In the genomic region with DNA sequence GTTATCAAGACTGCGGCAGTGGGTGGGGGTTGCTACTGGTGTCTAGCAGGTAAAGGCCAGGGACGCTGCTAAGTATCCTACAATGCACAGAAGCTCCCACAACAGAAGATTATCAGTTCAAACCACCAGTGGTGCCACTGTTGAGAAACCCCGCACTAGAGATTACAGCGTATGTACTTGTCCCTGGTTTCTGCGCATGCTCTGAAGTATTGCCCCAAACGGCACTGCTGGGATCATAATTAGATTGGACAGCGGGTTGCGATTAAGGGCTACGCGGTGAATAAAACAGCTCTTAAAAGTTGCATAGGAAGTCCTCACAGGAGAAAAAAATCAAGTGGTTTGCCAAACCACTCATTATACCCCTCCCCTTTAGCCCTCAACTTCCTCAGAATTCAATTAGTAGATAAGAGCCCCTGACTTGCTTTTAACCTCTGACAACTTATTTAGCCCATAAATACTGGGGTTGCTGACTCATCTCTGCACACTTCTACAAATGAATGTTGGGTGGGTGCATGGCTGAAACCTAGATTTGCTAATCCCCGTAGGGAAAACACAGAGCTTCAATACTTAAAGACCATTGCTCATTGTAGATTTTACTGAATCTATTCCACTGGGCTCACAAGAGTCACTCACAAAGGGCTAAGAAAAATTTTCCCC, we compare ENCODE assay signal across 8 cellular contexts.
DNase-seq lines count a peak whose midpoint lies in the region; ATAC-seq and TF ChIP-seq lines count a peak whose summit lies in the region.

No MANE protein-coding gene starts in this region.

- ATAC-seq in GM18499 (IDR thresholded peaks at IDR 0.05; ENCODE audit: insufficient read depth, unreplicated experiment) (peak; percentile 61), HG02678 (IDR thresholded peaks at IDR 0.05; ENCODE audit: unreplicated experiment) (peak; percentile 67)

- DNase-seq in NCI-H524 treated with DMSO at 0.1 percent for 48 hours (lab: John Stamatoyannopoulos, UW): peak; percentile 4
- DNase-seq in activated T-helper 2 cell treated with anti-CD3 and anti-CD28 coated beads, Interferon-gamma antibody, Interleukin-2, Interleukin-4, amounts not matched to agents 10 μg/mL and 5 μg/mL and 100 μg/mL, durations not matched to agents 14 hours and 24 hours and 36 hours (ENCODE audit: low spot score): peak; percentile 66
- no peak for DNase-seq in nephron progenitor cell
- no peak for DNase-seq in NCI-H2029 (lab: John Stamatoyannopoulos, UW)
- no peak for DNase-seq in transverse colon
- no peak for DNase-seq in stomach

- no peaks in the 10 kb centered on the region for H3K27me3 ChIP-seq in transverse colon
- H3K27me3 ChIP-seq in stomach: peaks cover 0 to 25% (median 0%) of the 10 kb centered on the region in 3 donors

- H3K4me1 ChIP-seq in transverse colon (peaks cover 0 to 11% (median 4%) of the 10 kb centered on the region in 4 donors), stomach (peaks cover 8 to 21% (median 15%) of the 10 kb centered on the region in 4 donors)

- H3K9me3 ChIP-seq in transverse colon: no peaks in the 10 kb centered on the region
- H3K9me3 ChIP-seq in stomach: no peaks in the 10 kb centered on the region

- H3K9me3 Mint-ChIP-seq in activated T-helper 2 cell treated with anti-CD3 and anti-CD28 coated beads, Interferon-gamma antibody, Interleukin-2, Interleukin-4, amounts not matched to agents 10 μg/mL and 5 μg/mL and 100 μg/mL, durations not matched to agents 14 hours and 24 hours and 36 hours: no peaks in the 10 kb centered on the region
- no peaks in the 10 kb centered on the region for H3K9me3 Mint-ChIP-seq in nephron progenitor cell

- H3K4me1 Mint-ChIP-seq in activated T-helper 2 cell treated with anti-CD3 and anti-CD28 coated beads, Interferon-gamma antibody, Interleukin-2, Interleukin-4, amounts not matched to agents 10 μg/mL and 5 μg/mL and 100 μg/mL, durations not matched to agents 14 hours and 24 hours and 36 hours (ENCODE audit: low read depth): peaks cover 51% of the 10 kb centered on the region
- peaks cover 33% of the 10 kb centered on the region for H3K4me1 Mint-ChIP-seq in nephron progenitor cell

- H3K36me3 ChIP-seq in transverse colon: no peaks in the 10 kb centered on the region
- no peaks in the 10 kb centered on the region for H3K36me3 ChIP-seq in stomach

- no peak for TF ChIP-seq EP300 in transverse colon (IDR thresholded peaks at IDR 0.05; ENCODE audit: low read depth)
- TF ChIP-seq EP300 in stomach (IDR thresholded peaks at IDR 0.05): no peak

- TF ChIP-seq CTCF in nephron progenitor cell (IDR thresholded peaks at IDR 0.05) (no peak), transverse colon (IDR thresholded peaks at IDR 0.05) (no peak), stomach (IDR thresholded peaks at IDR 0.05) (no peak)

- H3K4me3 Mint-ChIP-seq in activated T-helper 2 cell treated with anti-CD3 and anti-CD28 coated beads, Interferon-gamma antibody, Interleukin-2, Interleukin-4, amounts not matched to agents 10 μg/mL and 5 μg/mL and 100 μg/mL, durations not matched to agents 14 hours and 24 hours and 36 hours (ENCODE audit: low read depth): peak overlapping the region; percentile 49
- no peak overlapping the region for H3K4me3 Mint-ChIP-seq in nephron progenitor cell

- 29 to 53% methylated on average over 1 to 11 of the region's 11 CpGs for WGBS in transverse colon (ENCODE audit: low coverage in 1 of 2), 2 donors
- 13 to 35% (median 17%) methylated on average over 11 of the region's 11 CpGs for WGBS in stomach, 5 donors

- intact Hi-C loops in activated T-helper 2 cell treated with anti-CD3 and anti-CD28 coated beads, Interferon-gamma antibody, Interleukin-2, Interleukin-4, amounts not matched to agents 10 μg/mL and 5 μg/mL and 100 μg/mL, durations not matched to agents 14 hours and 24 hours and 36 hours (cut with micrococcal nuclease): loop anchor here (1.0 to 5.0 kb wide), 8 partner anchors 16 to 568 kb away; no protein-coding TSS in a partner anchor
- intact Hi-C loops in transverse colon (cut with DNase I; ENCODE audit: low total_unique reads): no loop called here
- intact Hi-C loops in stomach (cut with DNase I; ENCODE audit: low total_unique reads): no loop called here

- H3K4me3 ChIP-seq in transverse colon (no peak overlapping the region), stomach (peak overlapping the region in 1 of 4 donors; percentile 2)

- no peaks in the 10 kb centered on the region for H3K27me3 Mint-ChIP-seq in activated T-helper 2 cell treated with anti-CD3 and anti-CD28 coated beads, Interferon-gamma antibody, Interleukin-2, Interleukin-4, amounts not matched to agents 10 μg/mL and 5 μg/mL and 100 μg/mL, durations not matched to agents 14 hours and 24 hours and 36 hours (ENCODE audit: low read depth)
- no peaks in the 10 kb centered on the region for H3K27me3 Mint-ChIP-seq in nephron progenitor cell (ENCODE audit: low read depth, poor library complexity)

- peak overlapping the region; percentile 95 for H3K27ac Mint-ChIP-seq in activated T-helper 2 cell treated with anti-CD3 and anti-CD28 coated beads, Interferon-gamma antibody, Interleukin-2, Interleukin-4, amounts not matched to agents 10 μg/mL and 5 μg/mL and 100 μg/mL, durations not matched to agents 14 hours and 24 hours and 36 hours
- H3K27ac Mint-ChIP-seq in nephron progenitor cell: peak overlapping the region; percentile 27

- in situ Hi-C loops in transverse colon (cut with MboI; ENCODE audit: low pct_ligation_motif_present in 1 of 4, low pct_unique_long_range_greater_than_20kb in 1 of 4, low sequenced_read_pairs in 3 of 4): loop anchor here in 2 of 4 donors (25.0 kb wide), 1 partner anchor 758 kb away; no protein-coding TSS in a partner anchor

- H3K27ac ChIP-seq in transverse colon (no peak overlapping the region), stomach (no peak overlapping the region)

- H3K36me3 Mint-ChIP-seq in activated T-helper 2 cell treated with anti-CD3 and anti-CD28 coated beads, Interferon-gamma antibody, Interleukin-2, Interleukin-4, amounts not matched to agents 10 μg/mL and 5 μg/mL and 100 μg/mL, durations not matched to agents 14 hours and 24 hours and 36 hours (ENCODE audit: low read depth): no peaks in the 10 kb centered on the region
- H3K36me3 Mint-ChIP-seq in nephron progenitor cell (ENCODE audit: low read depth): no peaks in the 10 kb centered on the region

- TF ChIP-seq POLR2A in transverse colon (IDR thresholded peaks at IDR 0.05) (no peak), stomach (IDR thresholded peaks at IDR 0.05) (no peak)

Comparison
In these comparisons a context has a peak if more than half of its experiments do, and no peak if none do; other contexts are left out.
1. DNase-seq: peak in NCI-H524 treated with DMSO at 0.1 percent for 48 hours (single experiment) and activated T-helper 2 cell treated with anti-CD3 and anti-CD28 coated beads, Interferon-gamma antibody, Interleukin-2, Interleukin-4, amounts not matched to agents 10 μg/mL and 5 μg/mL and 100 μg/mL, durations not matched to agents 14 hours and 24 hours and 36 hours (single experiment); none in nephron progenitor cell (single experiment), NCI-H2029 (single experiment), transverse colon (single experiment) and stomach (single experiment).